In genomic region chr13:111129465-111130110, GRCh38 we compare ENCODE assay signal across 11 cellular contexts. TPM values are rescaled to one million over a fixed set of nuclear protein-coding genes. Genes with fewer than 3 reads are reported as not detected.
A peak's percentile ranks its signal among the peaks of the same experiment; 100 is the strongest.
DNase-seq lines count a peak whose midpoint lies in the region; ATAC-seq, FAIRE-seq and TF ChIP-seq lines count a peak whose summit lies in the region.
"Had no signal": no experiment of that assay in that cellular context is flagged by ENCODE, and none has a peak within 500 bp of the region (broad histone marks: within the 10 kb centered on the region; RNA-seq: fewer than 3 reads in every experiment).

No MANE protein-coding gene starts in this region.

- CTCF ChIA-PET in T-cell (lab: Charles Lee): interaction anchor here in 1 of 2 donors (0.6 kb wide), 1 partner anchor 835 kb away, joined by 5 read pairs; no protein-coding TSS in a partner anchor

- no peak overlapping the region for H3K27ac Mint-ChIP-seq in T-cell
- H3K27ac Mint-ChIP-seq: stimulated activated naive CD8-positive, alpha-beta T cell treated with anti-CD3 and anti-CD28 coated beads, Interleukin-15, Interleukin-2, amounts not matched to agents 100 ng/mL and 50 ng/mL, for 24 hours; T-helper 1 cell treated with Interleukin-12 subunit alpha and Interleukin-12 subunit beta and Interleukin-4 antibody, amounts not matched to agents 30 μg/mL and 1 μg/mL, for 36 hours had no signal

- H3K9me3 Mint-ChIP-seq in T-cell: no peaks in the 10 kb centered on the region
- H3K9me3 Mint-ChIP-seq: activated T-cell treated with anti-CD3 and anti-CD28 coated beads, Interleukin-2, amount 50 U/mL, for 4 hours; stimulated activated naive CD8-positive, alpha-beta T cell treated with anti-CD3 and anti-CD28 coated beads, Interleukin-15, Interleukin-2, amounts not matched to agents 100 ng/mL and 50 ng/mL, for 24 hours; T-helper 1 cell treated with Interleukin-12 subunit alpha and Interleukin-12 subunit beta and Interleukin-4 antibody, amounts not matched to agents 30 μg/mL and 1 μg/mL, for 36 hours had no signal

- H3K4me1 Mint-ChIP-seq in T-cell: no peaks in the 10 kb centered on the region

- FAIRE-seq in GM12892 (lab: Jason Lieb, UNC): no peak

- H3K36me3 Mint-ChIP-seq in T-cell: no peaks in the 10 kb centered on the region

- H3K4me3 Mint-ChIP-seq in T-cell: no peak overlapping the region
- H3K4me3 Mint-ChIP-seq: activated T-cell treated with anti-CD3 and anti-CD28 coated beads, Interleukin-2, amount 50 U/mL, for 4 hours; stimulated activated naive CD8-positive, alpha-beta T cell treated with anti-CD3 and anti-CD28 coated beads, Interleukin-15, Interleukin-2, amounts not matched to agents 100 ng/mL and 50 ng/mL, for 24 hours; T-helper 1 cell treated with Interleukin-12 subunit alpha and Interleukin-12 subunit beta and Interleukin-4 antibody, amounts not matched to agents 30 μg/mL and 1 μg/mL, for 36 hours had no signal

- no peak for TF ChIP-seq POLR2A in GM12892 (IDR thresholded peaks at IDR 0.05; ENCODE audit: low read depth, low read length)

- DNase-seq in GM12892 (ENCODE audit: insufficient read length): peak; percentile 43
- DNase-seq in MV-4-11 (lab: John Stamatoyannopoulos, UW): peak; percentile 44
- DNase-seq in activated CD8-positive, alpha-beta memory T cell treated with anti-CD3 and anti-CD28 coated beads, Interleukin-2, amount 50 U/mL, for 4 hours: no peak
- DNase-seq in nucleus accumbens (lab: John Stamatoyannopoulos, UW): no peak
- DNase-seq in T-cell: no peak
- DNase-seq in NCI-H1105 treated with DMSO at 0.1 percent for 48 hours (lab: John Stamatoyannopoulos, UW): no peak
- DNase-seq: activated T-cell treated with anti-CD3 and anti-CD28 coated beads, Interleukin-2, amount 50 U/mL, for 4 hours had no signal

- peaks cover 17 to 18% of the 10 kb centered on the region in 2 donors for H3K27me3 Mint-ChIP-seq in T-cell

- ATAC-seq in GM19463 (IDR thresholded peaks at IDR 0.05; ENCODE audit: unreplicated experiment) (peak; percentile 98), HG02970 (IDR thresholded peaks at IDR 0.05; ENCODE audit: low FRiP score, unreplicated experiment) (peak; percentile 86), T-cell (replicated peaks in 1 of 4) (no peak)
- ATAC-seq: activated T-cell treated with anti-CD3 and anti-CD28 coated beads, Interleukin-2, amount 50 U/mL, for 4 hours had no signal

- POLR2A ChIA-PET in T-cell (lab: Charles Lee): no interaction called here

RNA-seq across cellular contexts. Expression of gene ARHGEF7, which starts 14.5 kb away (rescaled TPM):
- polyA plus RNA-seq in GM12892 (2012; ENCODE audit: missing spikeins): 52.8 TPM
- total RNA-seq in T-cell: 10 to 100 TPM; 68.0 to 85.8 (median 83.7) TPM

Comparison
In these comparisons a context has a peak if more than half of its experiments do, and no peak if none do; other contexts are left out.
1. DNase-seq: peak in GM12892 (single experiment) and MV-4-11 (single experiment); none in activated CD8-positive, alpha-beta memory T cell treated with anti-CD3 and anti-CD28 coated beads, Interleukin-2, amount 50 U/mL, for 4 hours (single experiment), nucleus accumbens (0 of 56), T-cell (0 of 34) and NCI-H1105 treated with DMSO at 0.1 percent for 48 hours (single experiment).
2. ATAC-seq: peak in GM19463 (single experiment) and HG02970 (single experiment); none in T-cell (0 of 4).